8 cellular contexts compared by ENCODE assay signal in the genomic region with DNA sequence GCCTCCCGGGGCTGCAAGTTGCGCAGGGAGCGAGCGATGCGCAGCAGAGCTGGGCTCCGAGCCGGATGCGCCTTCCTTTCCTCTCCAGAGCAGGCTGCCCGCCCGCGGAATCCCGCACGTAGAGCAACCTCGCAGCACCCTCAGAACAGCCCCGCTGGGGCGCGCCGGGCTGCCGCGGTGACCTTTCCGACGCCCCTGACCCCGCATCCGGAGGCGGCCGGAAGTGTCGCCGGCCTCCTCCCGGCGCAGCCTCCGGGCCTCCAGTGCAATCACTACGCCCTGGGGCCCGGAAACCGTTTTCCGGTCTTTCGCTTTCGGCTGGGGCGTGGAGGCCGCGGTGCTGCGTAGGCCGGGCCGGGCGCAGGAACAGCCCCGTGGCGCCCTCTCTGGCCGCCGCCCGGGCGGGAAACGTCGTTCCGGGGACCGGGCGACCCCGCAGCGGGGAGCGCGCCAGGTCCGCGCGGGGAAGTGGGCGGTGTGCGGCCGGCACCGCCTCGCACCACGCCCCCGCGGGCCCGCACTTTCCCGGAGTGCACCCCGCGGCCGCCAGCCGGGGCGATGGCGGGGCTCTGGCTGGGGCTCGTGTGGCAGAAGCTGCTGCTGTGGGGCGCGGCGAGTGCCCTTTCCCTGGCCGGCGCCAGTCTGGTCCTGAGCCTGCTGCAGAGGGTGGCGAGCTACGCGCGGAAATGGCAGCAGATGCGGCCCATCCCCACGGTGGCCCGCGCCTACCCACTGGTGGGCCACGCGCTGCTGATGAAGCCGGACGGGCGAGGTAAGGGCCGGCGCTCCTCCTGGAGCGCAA. TPM values are rescaled to one million over a fixed set of nuclear protein-coding genes. Genes with fewer than 3 reads are reported as not detected.
DNase-seq lines count a peak whose midpoint lies in the region; ATAC-seq, FAIRE-seq and TF ChIP-seq lines count a peak whose summit lies in the region.

A gene (plus strand): TSS at position 302 of the 802 bp plus-strand sequence. CDS start 257 bp downstream, at position 559.

- H3F3A ChIP-seq in DOHH2 (ENCODE audit: control insufficient read depth, insufficient read depth) = peaks cover 10% of the 10 kb centered on the region; the same call in 1 of the 2 replicates

- WGBS in pancreas, 2 donors = 0% methylated on average over 90 to 100 of the region's 100 CpGs

- peak; percentile 86 to 92 for DNase-seq in activated naive CD4-positive, alpha-beta T cell treated with anti-CD3 and anti-CD28 coated beads, Interleukin-2, amount 50 U/mL, for 72 hours (ENCODE audit: low spot score in 2 of 2)
- peak; percentile 91 for DNase-seq in Right ventricle myocardium inferior (ENCODE audit: missing footprints)
- peak; percentile 76 to 90 (median 84) for DNase-seq in pancreas
- peak; percentile 82 to 89 for DNase-seq in tibial artery

- H3K4me1 ChIP-seq in DOHH2 (ENCODE audit: control insufficient read depth, low read length) (peaks cover 34% of the 10 kb centered on the region), HUES48 (ENCODE audit: control insufficient read depth, insufficient read depth, low read length) (peaks cover 29% of the 10 kb centered on the region), pancreas (peaks cover 13 to 29% (median 27%) of the 10 kb centered on the region in 3 donors), tibial artery (peaks cover 0 to 25% (median 14%) of the 10 kb centered on the region in 4 donors)

- TF ChIP-seq CTCF in DOHH2 (IDR thresholded peaks at IDR 0.05; ENCODE audit: low read depth, low read length, poor library complexity, severe bottlenecking) (peak; percentile 61), pancreas (IDR thresholded peaks at IDR 0.05) (no peak), tibial artery (IDR thresholded peaks at IDR 0.05) (peak; percentile 13 to 25)

- no peaks in the 10 kb centered on the region for H3K9me3 Mint-ChIP-seq in activated naive CD4-positive, alpha-beta T cell treated with anti-CD3 and anti-CD28 coated beads, Interleukin-2, amount 50 U/mL, for 72 hours

- H3K36me3 Mint-ChIP-seq in activated naive CD4-positive, alpha-beta T cell treated with anti-CD3 and anti-CD28 coated beads, Interleukin-2, amount 50 U/mL, for 72 hours = peaks cover 15 to 25% of the 10 kb centered on the region in 2 donors

- FAIRE-seq in pancreas (lab: Jason Lieb, UNC) = no peak

- peaks cover 21% of the 10 kb centered on the region for H3K79me2 ChIP-seq in DOHH2 (ENCODE audit: control insufficient read depth, low read length)

- peaks cover 18% of the 10 kb centered on the region for H3K36me3 ChIP-seq in DOHH2 (ENCODE audit: control insufficient read depth, low read length)
- H3K36me3 ChIP-seq in HUES48 (ENCODE audit: control insufficient read depth, insufficient read depth, low read length) = no peaks in the 10 kb centered on the region
- H3K36me3 ChIP-seq in pancreas = no peaks in the 10 kb centered on the region
- peaks cover 0 to 13% (median 6%) of the 10 kb centered on the region in 3 donors for H3K36me3 ChIP-seq in tibial artery

- H3K9me2 ChIP-seq in DOHH2 (replicated peaks; ENCODE audit: control insufficient read depth, low read length) = no peaks in the 10 kb centered on the region

- no peaks in the 10 kb centered on the region for H3K9me3 ChIP-seq in DOHH2 (ENCODE audit: control insufficient read depth, insufficient read depth, low read length)
- H3K9me3 ChIP-seq in HUES48 (ENCODE audit: control insufficient read depth, insufficient read depth, low read length) = no peaks in the 10 kb centered on the region
- no peaks in the 10 kb centered on the region for H3K9me3 ChIP-seq in pancreas
- H3K9me3 ChIP-seq in tibial artery = no peaks in the 10 kb centered on the region

- H3K9ac ChIP-seq in HUES48 (ENCODE audit: low read depth, low read length) = peak within 1 kb of the TSS; percentile 78

- H3K27me3 ChIP-seq in DOHH2 (ENCODE audit: control insufficient read depth, low read length) (no peaks in the 10 kb centered on the region), HUES48 (ENCODE audit: control insufficient read depth, insufficient read depth, low read length) (no peaks in the 10 kb centered on the region), pancreas (no peaks in the 10 kb centered on the region), tibial artery (no peaks in the 10 kb centered on the region)

- ATAC-seq in GM21423 (IDR thresholded peaks at IDR 0.05; ENCODE audit: unreplicated experiment) = peak; percentile 86
- ATAC-seq in SK-N-SH treated with all-trans-retinoic acid at 6 μM for 48 hours = peak; percentile 86
- ATAC-seq in activated naive CD4-positive, alpha-beta T cell treated with anti-CD3 and anti-CD28 coated beads, Interleukin-2, amount 50 U/mL, for 72 hours = peak; percentile 89 to 92
- peak; percentile 92 for ATAC-seq in Right ventricle myocardium inferior
- peak; percentile 81 to 90 (median 88) for ATAC-seq in pancreas

- no peaks in the 10 kb centered on the region for H4K20me1 ChIP-seq in DOHH2 (ENCODE audit: control insufficient read depth, insufficient read depth, low read depth, low read length)

- peak within 1 kb of the TSS; percentile 92 for H3K4me3 ChIP-seq in DOHH2 (ENCODE audit: low read length)
- peak within 1 kb of the TSS; percentile 73 for H3K4me3 ChIP-seq in HUES48 (ENCODE audit: low read depth, low read length)
- H3K4me3 ChIP-seq in pancreas = peak within 1 kb of the TSS; percentile 75 to 93 (median 88)
- H3K4me3 ChIP-seq in tibial artery = peak within 1 kb of the TSS; percentile 60 to 80

- peak within 1 kb of the TSS; percentile 94 to 97 for H3K27ac Mint-ChIP-seq in activated naive CD4-positive, alpha-beta T cell treated with anti-CD3 and anti-CD28 coated beads, Interleukin-2, amount 50 U/mL, for 72 hours

- H3K27ac ChIP-seq in DOHH2 (ENCODE audit: low read depth, low read length) (peak within 1 kb of the TSS; percentile 85), HUES48 (ENCODE audit: low read depth, low read length) (peak within 1 kb of the TSS; percentile 92), pancreas (peak within 1 kb of the TSS; percentile 83 to 99 (median 94)), tibial artery (peak within 1 kb of the TSS; percentile 92 to 93)

- H3K4me2 ChIP-seq in DOHH2 (ENCODE audit: low read length) = peak within 1 kb of the TSS; percentile 95

- intact Hi-C loops in Right ventricle myocardium inferior (cut with DNase I) (loop anchor here (1.0 to 2.0 kb wide), 2 partner anchors 47 to 123 kb away; no protein-coding TSS in a partner anchor), pancreas (cut with DNase I) (no loop called here), tibial artery (cut with DNase I; ENCODE audit: low total_unique reads) (loop anchor here (5.0 kb wide), 1 partner anchor 39 kb away; no protein-coding TSS in a partner anchor)

TF ChIP-seq in SK-N-SH treated with all-trans-retinoic acid at 6 μM for 48 hours, 23 proteins besides CTCF, POLR2A, EP300 and RAD21 (continues in another document):
- TF ChIP-seq ZNF70 (CRISPR knock-in tag; IDR thresholded peaks at IDR 0.05) (0 out of 2 replicates have a peak, but pooled peaks have one; percentile 4), OSR1 (CRISPR knock-in tag; IDR thresholded peaks at IDR 0.05) (no peak), ISL1 (CRISPR knock-in tag; IDR thresholded peaks at IDR 0.05) (no peak), ZNF8 (CRISPR knock-in tag; IDR thresholded peaks at IDR 0.05) (no peak), GLIS3 (CRISPR knock-in tag; IDR thresholded peaks at IDR 0.05) (peak; percentile 25; the same call in 1 of the 2 replicates)
- TF ChIP-seq, protein P1, sequence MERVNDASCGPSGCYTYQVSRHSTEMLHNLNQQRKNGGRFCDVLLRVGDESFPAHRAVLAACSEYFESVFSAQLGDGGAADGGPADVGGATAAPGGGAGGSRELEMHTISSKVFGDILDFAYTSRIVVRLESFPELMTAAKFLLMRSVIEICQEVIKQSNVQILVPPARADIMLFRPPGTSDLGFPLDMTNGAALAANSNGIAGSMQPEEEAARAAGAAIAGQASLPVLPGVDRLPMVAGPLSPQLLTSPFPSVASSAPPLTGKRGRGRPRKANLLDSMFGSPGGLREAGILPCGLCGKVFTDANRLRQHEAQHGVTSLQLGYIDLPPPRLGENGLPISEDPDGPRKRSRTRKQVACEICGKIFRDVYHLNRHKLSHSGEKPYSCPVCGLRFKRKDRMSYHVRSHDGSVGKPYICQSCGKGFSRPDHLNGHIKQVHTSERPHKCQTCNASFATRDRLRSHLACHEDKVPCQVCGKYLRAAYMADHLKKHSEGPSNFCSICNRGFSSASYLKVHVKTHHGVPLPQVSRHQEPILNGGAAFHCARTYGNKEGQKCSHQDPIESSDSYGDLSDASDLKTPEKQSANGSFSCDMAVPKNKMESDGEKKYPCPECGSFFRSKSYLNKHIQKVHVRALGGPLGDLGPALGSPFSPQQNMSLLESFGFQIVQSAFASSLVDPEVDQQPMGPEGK (CRISPR knock-in tag; IDR thresholded peaks at IDR 0.05; ENCODE audit: borderline replicate concordance) = no peak
- TF ChIP-seq, protein P2, sequence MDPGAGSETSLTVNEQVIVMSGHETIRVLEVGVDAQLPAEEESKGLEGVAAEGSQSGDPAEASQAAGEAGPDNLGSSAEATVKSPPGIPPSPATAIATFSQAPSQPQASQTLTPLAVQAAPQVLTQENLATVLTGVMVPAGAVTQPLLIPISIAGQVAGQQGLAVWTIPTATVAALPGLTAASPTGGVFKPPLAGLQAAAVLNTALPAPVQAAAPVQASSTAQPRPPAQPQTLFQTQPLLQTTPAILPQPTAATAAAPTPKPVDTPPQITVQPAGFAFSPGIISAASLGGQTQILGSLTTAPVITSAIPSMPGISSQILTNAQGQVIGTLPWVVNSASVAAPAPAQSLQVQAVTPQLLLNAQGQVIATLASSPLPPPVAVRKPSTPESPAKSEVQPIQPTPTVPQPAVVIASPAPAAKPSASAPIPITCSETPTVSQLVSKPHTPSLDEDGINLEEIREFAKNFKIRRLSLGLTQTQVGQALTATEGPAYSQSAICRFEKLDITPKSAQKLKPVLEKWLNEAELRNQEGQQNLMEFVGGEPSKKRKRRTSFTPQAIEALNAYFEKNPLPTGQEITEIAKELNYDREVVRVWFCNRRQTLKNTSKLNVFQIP (CRISPR knock-in tag; IDR thresholded peaks at IDR 0.05; ENCODE audit: borderline replicate concordance, low read depth) = 0 out of 2 replicates have a peak, but pooled peaks have one; percentile 55

RNA-seq across cellular contexts. Expression of the gene that starts here (rescaled TPM):
- 1 to 10 TPM in 1 of 2 donors, under 1 TPM in 1; 0.36 to 6.1 TPM for total RNA-seq in activated naive CD4-positive, alpha-beta T cell treated with anti-CD3 and anti-CD28 coated beads, Interleukin-2, amount 50 U/mL, for 72 hours
- total RNA-seq in Right ventricle myocardium inferior (22.7 TPM), pancreas (10 to 100 TPM; 27.9 to 39.7 (median 34.1) TPM)
- 10 to 100 TPM; 25.6 to 38.4 TPM for polyA plus RNA-seq in pancreas

Comparison
In these comparisons a context has a peak if more than half of its experiments do, and no peak if none do; other contexts are left out.
1. Peak in every context shown above with its lines: DNase-seq, ATAC-seq, H3K4me3 ChIP-seq and H3K27ac ChIP-seq.
2. CTCF ChIP-seq: peak in DOHH2 (single experiment) and tibial artery (2 of 2); none in pancreas (0 of 4).
3. intact Hi-C loops: an anchor here in Right ventricle myocardium inferior (1.0 to 2.0 kb wide) and tibial artery (5.0 kb wide); none called in pancreas.